20 cellular contexts compared by ENCODE assay signal in genomic region chr1:20814472-20814871, GRCh38. TPM values are rescaled to one million over a fixed set of nuclear protein-coding genes. Genes with fewer than 3 reads are reported as not detected.
DNase-seq lines count a peak whose midpoint lies in the region; ATAC-seq, FAIRE-seq and TF ChIP-seq lines count a peak whose summit lies in the region.
"Had no signal": no experiment of that assay in that cellular context is flagged by ENCODE, and none has a peak within 500 bp of the region (broad histone marks: within the 10 kb centered on the region; RNA-seq: fewer than 3 reads in every experiment).

No MANE protein-coding gene starts in this region.

- no TSS peak for BruUV-seq in K562 (replicated peaks; lab: Mats Ljungman, UMichigan)

- peak overlapping the region in 1 of 2 experiments; percentile 57; a peak in 2 of 6 replicates for H3K27ac ChIP-seq in A549
- H3K27ac ChIP-seq in K562 (ENCODE audit: extremely low read depth, low read depth, low read length): no peak overlapping the region
- H3K27ac ChIP-seq in osteoblast (ENCODE audit: low read depth, low read length): no peak overlapping the region
- H3K27ac ChIP-seq: BLaER1 treated with 17β-estradiol and CSF1 and Interleukin-3, amounts not matched to agents 10 nM and 100 nM; C4-2B had no signal

- DNase-seq in A549 (ENCODE audit: low read depth in 1 of 2, low spot score in 1 of 2): no peak
- DNase-seq in K562 (ENCODE audit: extremely low read depth in 1 of 4, low spot score in 3 of 4): no peak
- peak; percentile 84 for DNase-seq in osteoblast (ENCODE audit: insufficient read length, low spot score, missing footprints)
- no peak for DNase-seq in NCI-H146 treated with DMSO at 0.1 percent for 48 hours (lab: John Stamatoyannopoulos, UW; ENCODE audit: unreplicated experiment)
- no peak for DNase-seq in NCI-H1105 (lab: John Stamatoyannopoulos, UW)
- DNase-seq: 8988T; AML-193; Caco-2; Calu3; CD4-positive, alpha-beta T cell; CD8-positive, alpha-beta T cell; DMS79 treated with DMSO at 0.1 percent for 48 hours; GF-D8 had no signal

- H2AFZ ChIP-seq in K562 (ENCODE audit: low read depth, low read length): no peak overlapping the region
- no peak overlapping the region for H2AFZ ChIP-seq in osteoblast (ENCODE audit: low read length)

- no peaks in the 10 kb centered on the region for H4K20me1 ChIP-seq in K562 (replicated peaks; ENCODE audit: control insufficient read depth, insufficient read depth, low read length)
- H4K20me1 ChIP-seq in osteoblast (ENCODE audit: insufficient read depth, low read length): no peaks in the 10 kb centered on the region
- H4K20me1 ChIP-seq: BLaER1 treated with 17β-estradiol and CSF1 and Interleukin-3, amounts not matched to agents 10 nM and 100 nM had no signal

- in situ Hi-C loops in K562 (cut with MboI): no loop called here

- CTCF ChIA-PET in A549 (lab: Yijun Ruan, JAX): no interaction called here
- CTCF ChIA-PET in K562 (lab: Yijun Ruan, JAX; ENCODE audit: low intra/inter-chr PET ratio): no interaction called here

- POLR2A ChIA-PET in A549 (lab: Yijun Ruan, JAX) (no interaction called here), K562 (lab: Yijun Ruan, JAX) (interaction anchor here (0.9 to 2.6 kb wide), 2 partner anchors 11 to 82 kb away, joined by 3 to 10 read pairs; no protein-coding TSS in a partner anchor)

- H3K27me3 ChIP-seq in K562 (ENCODE audit: control insufficient read depth in 2 of 2, insufficient read depth in 2 of 2, low read length in 2 of 2) (no peaks in the 10 kb centered on the region), osteoblast (ENCODE audit: insufficient read depth, low read length) (no peaks in the 10 kb centered on the region)
- H3K27me3 ChIP-seq: BLaER1 treated with 17β-estradiol and CSF1 and Interleukin-3, amounts not matched to agents 10 nM and 100 nM had no signal

- TF ChIP-seq POLR2A in A549 (IDR thresholded peaks at IDR 0.05; ENCODE audit: low read length): no peak
- TF ChIP-seq POLR2A in K562 (conservative IDR thresholded peaks at IDR 0.05): no peak

- H3K36me3 ChIP-seq in K562 (ENCODE audit: control insufficient read depth, insufficient read depth, low read length) (peaks cover 9% of the 10 kb centered on the region; the same call in 2 of the 3 replicates), osteoblast (ENCODE audit: insufficient read depth, low read length) (peaks cover 16% of the 10 kb centered on the region)

- no peaks in the 10 kb centered on the region for H3K79me2 ChIP-seq in K562 (ENCODE audit: control insufficient read depth, insufficient read depth, low read length)
- no peaks in the 10 kb centered on the region for H3K79me2 ChIP-seq in osteoblast (ENCODE audit: insufficient read depth, low read length)

- TF ChIP-seq RAD21 in A549 (conservative IDR thresholded peaks at IDR 0.05 in 1 of 2, IDR thresholded peaks at IDR 0.05 in 1 of 2) (no peak), K562 (CRISPR knock-in tag; conservative IDR thresholded peaks at IDR 0.05 in 1 of 2, IDR thresholded peaks at IDR 0.05 in 1 of 2) (no peak)

- peaks cover 13% of the 10 kb centered on the region for H3K4me1 ChIP-seq in A549
- H3K4me1 ChIP-seq in K562 (replicated peaks in 1 of 2; ENCODE audit: control insufficient read depth in 2 of 2, insufficient read depth in 2 of 2, low read length in 2 of 2): no peaks in the 10 kb centered on the region; a peak in 3 of 5 replicates
- peaks cover 4% of the 10 kb centered on the region for H3K4me1 ChIP-seq in osteoblast (ENCODE audit: insufficient read depth, low read length)
- H3K4me1 ChIP-seq: BLaER1 treated with 17β-estradiol and CSF1 and Interleukin-3, amounts not matched to agents 10 nM and 100 nM; Caco-2 had no signal

- TF ChIP-seq EP300 in A549 (IDR thresholded peaks at IDR 0.05): no peak
- no peak for TF ChIP-seq EP300 in K562 (IDR thresholded peaks at IDR 0.05; ENCODE audit: low read length)

- no peak for TF ChIP-seq CTCF in A549 (IDR thresholded peaks at IDR 0.05)
- no peak for TF ChIP-seq CTCF in K562 (IDR thresholded peaks at IDR 0.05 in 2 of 3, conservative IDR thresholded peaks at IDR 0.05 in 1 of 3; ENCODE audit: insufficient read depth in 2 of 3, low read depth in 1 of 3, low read length in 3 of 3)
- TF ChIP-seq CTCF in osteoblast (IDR thresholded peaks at IDR 0.05; ENCODE audit: extremely low read depth, low read depth, low read length): no peak

- H3K9me1 ChIP-seq in K562 (ENCODE audit: control insufficient read depth, insufficient read depth, low read length): no peaks in the 10 kb centered on the region

- H3K9me3 ChIP-seq in A549: no peaks in the 10 kb centered on the region
- H3K9me3 ChIP-seq in K562 (replicated peaks; ENCODE audit: control insufficient read depth, insufficient read depth, low read depth, low read length): no peaks in the 10 kb centered on the region
- H3K9me3 ChIP-seq in osteoblast (ENCODE audit: low read depth, low read length): no peaks in the 10 kb centered on the region
- H3K9me3 ChIP-seq: Caco-2 had no signal

- ATAC-seq in A549: no peak
- ATAC-seq in K562: no peak
- ATAC-seq: CD8-positive, alpha-beta T cell had no signal

- intact Hi-C loops in K562 (cut with micrococcal nuclease): no loop called here

- FAIRE-seq in A549 (lab: Jason Lieb, UNC) (no peak), K562 (lab: Jason Lieb, UNC) (no peak)
- FAIRE-seq: A204.1, D721Med, G401.6, GM12891, GM19239 had no signal

- H3K4me2 ChIP-seq in A549: peak overlapping the region; percentile 58
- no peak overlapping the region for H3K4me2 ChIP-seq in K562 (ENCODE audit: insufficient read depth, low read length)
- H3K4me2 ChIP-seq in osteoblast (ENCODE audit: insufficient read depth, low read length): no peak overlapping the region
- H3K4me2 ChIP-seq: BLaER1 treated with 17β-estradiol and CSF1 and Interleukin-3, amounts not matched to agents 10 nM and 100 nM had no signal

- WGBS in A549 (ENCODE audit: missing lambda C conversion rate): no CpG with 5 or more reads among the region's 4 CpGs
- no CpG with 5 or more reads among the region's 4 CpGs for WGBS in K562 (ENCODE audit: insufficient coverage, low coverage, missing lambda C conversion rate)

- H3K4me3 ChIP-seq in A549 (no peak overlapping the region), K562 (no peak overlapping the region), osteoblast (ENCODE audit: insufficient read depth, low read length) (no peak overlapping the region)
- H3K4me3 ChIP-seq: BLaER1 treated with 17β-estradiol and CSF1 and Interleukin-3, amounts not matched to agents 10 nM and 100 nM had no signal

- no peak overlapping the region for H3K9ac ChIP-seq in K562 (ENCODE audit: insufficient read depth in 1 of 2, low read depth in 2 of 2, low read length in 2 of 2)
- H3K9ac ChIP-seq: BLaER1 treated with 17β-estradiol and CSF1 and Interleukin-3, amounts not matched to agents 10 nM and 100 nM had no signal

TF ChIP-seq in A549, 52 proteins besides CTCF, POLR2A, EP300 and RAD21 (continues in another document):
- no peak for TF ChIP-seq FOSL2 (IDR thresholded peaks at IDR 0.05)
- no peak for TF ChIP-seq FOSL2 (CRISPR knock-in tag; IDR thresholded peaks at IDR 0.05)
- no peak for TF ChIP-seq CHD4 (IDR thresholded peaks at IDR 0.05; ENCODE audit: borderline replicate concordance)
- TF ChIP-seq CBX8 (IDR thresholded peaks at IDR 0.05): no peak
- TF ChIP-seq KDM5A (IDR thresholded peaks at IDR 0.05): no peak
- no peak for TF ChIP-seq HDAC2 (IDR thresholded peaks at IDR 0.05)

TF ChIP-seq in K562, 482 proteins besides CTCF, POLR2A, EP300 and RAD21:
- TF ChIP-seq HNRNPK (IDR thresholded peaks at IDR 0.05; ENCODE audit: low read depth, low read length, poor library complexity, severe bottlenecking): peak; percentile 97
- TF ChIP-seq PCBP2 (IDR thresholded peaks at IDR 0.05; ENCODE audit: low read depth, low read length, poor library complexity, severe bottlenecking): peak; percentile 77
- peak; percentile 87 for TF ChIP-seq PCBP1 (IDR thresholded peaks at IDR 0.05; ENCODE audit: low read depth, low read length, poor library complexity, severe bottlenecking)
- TF ChIP-seq ZNF785 (CRISPR knock-in tag; IDR thresholded peaks at IDR 0.05): no peak
- no peak for TF ChIP-seq ESRRA (IDR thresholded peaks at IDR 0.05; ENCODE audit: borderline replicate concordance, low read depth)
- TF ChIP-seq ZNF197 (CRISPR knock-in tag; IDR thresholded peaks at IDR 0.05; ENCODE audit: low read depth): no peak
- TF ChIP-seq KDM1A (IDR thresholded peaks at IDR 0.05): peak in 1 of 2 experiments; percentile 76; a peak in 1 of 4 replicates

RNA-seq across cellular contexts. Expression of gene HP1BP3, which starts 27.4 kb away (rescaled TPM):
- 187 and 214 TPM in 2 replicates for polyA plus RNA-seq in A549 (2011; rRNA removed)
- polyA plus RNA-seq in A549 (2012; cell fraction: cytosol; rRNA removed): 152 and 157 TPM in 2 replicates
- 119 and 131 TPM in 2 replicates for polyA plus RNA-seq in A549 (2012; cell fraction: nucleus; rRNA removed)
- 159 to 181 TPM (median 169 TPM) in 3 replicates for polyA plus RNA-seq in A549 (2017; fragmentation: RNase III; extraction: RNeasy Plus Mini Kit Qiagen cat#74134 plus additional on column Dnase treatment)
- 61.3 and 73.1 TPM in 2 replicates for polyA minus RNA-seq in A549 (2011; rRNA and poly(A)+ RNA removed)
- 380 and 955 TPM in 2 replicates for total RNA-seq in K562 (2011; cell fraction: chromatin; rRNA removed; ENCODE audit: low replicate concordance)
- total RNA-seq in K562 (2011; cell fraction: nucleolus; rRNA removed): 300 and 376 TPM in 2 replicates
- total RNA-seq in K562 (2011; cell fraction: nucleoplasm; rRNA removed): 522 and 634 TPM in 2 replicates
- 238 and 258 TPM in 2 replicates for total RNA-seq in K562 (2014; rRNA removed)
- total RNA-seq in K562 (2014; rRNA removed; fragmentation: Illumina TruSeq; extraction: Trizol): 240 and 266 TPM in 2 replicates
- 214 and 223 TPM in 2 replicates for total RNA-seq in K562 (2015; rRNA removed; fragmentation: Illumina TruSeq; extraction: Trizol)
- 200 and 209 TPM in 2 replicates for total RNA-seq in K562 (2021)
- polyA plus RNA-seq in K562 (2011; rRNA removed): 334 and 405 TPM in 2 replicates
- polyA plus RNA-seq in K562 (2011; cell fraction: cytosol; rRNA removed): 93.8 and 160 TPM in 2 replicates
- polyA plus RNA-seq in K562 (2011; cell fraction: nucleus; rRNA removed): 573 and 692 TPM in 2 replicates
- 167 and 255 TPM in 2 replicates for polyA plus RNA-seq in K562 (2012)
- polyA plus RNA-seq in K562 (2014; fragmentation: Illumina TruSeq; extraction: Trizol): 217 and 270 TPM in 2 replicates
- 10 to 100 TPM; 57.3 to 87.1 TPM for polyA plus RNA-seq in K562 (2014; fragmentation: Nextera tagmentation; extraction: Ambion mirVana)
- polyA plus RNA-seq in K562 (2014; rRNA removed): 481 and 513 TPM in 2 replicates
- polyA minus RNA-seq in K562 (2011; rRNA and poly(A)+ RNA removed): 178 and 222 TPM in 2 replicates
- 78.7 and 89.8 TPM in 2 replicates for polyA minus RNA-seq in K562 (2011; cell fraction: cytosol; rRNA and poly(A)+ RNA removed)
- 234 and 349 TPM in 2 replicates for polyA minus RNA-seq in K562 (2011; cell fraction: nucleus; rRNA and poly(A)+ RNA removed)
- total RNA-seq in osteoblast: 249 and 267 TPM in 2 replicates
